Comparison of ENCODE assay signal across 8 cellular contexts in the genomic region with DNA sequence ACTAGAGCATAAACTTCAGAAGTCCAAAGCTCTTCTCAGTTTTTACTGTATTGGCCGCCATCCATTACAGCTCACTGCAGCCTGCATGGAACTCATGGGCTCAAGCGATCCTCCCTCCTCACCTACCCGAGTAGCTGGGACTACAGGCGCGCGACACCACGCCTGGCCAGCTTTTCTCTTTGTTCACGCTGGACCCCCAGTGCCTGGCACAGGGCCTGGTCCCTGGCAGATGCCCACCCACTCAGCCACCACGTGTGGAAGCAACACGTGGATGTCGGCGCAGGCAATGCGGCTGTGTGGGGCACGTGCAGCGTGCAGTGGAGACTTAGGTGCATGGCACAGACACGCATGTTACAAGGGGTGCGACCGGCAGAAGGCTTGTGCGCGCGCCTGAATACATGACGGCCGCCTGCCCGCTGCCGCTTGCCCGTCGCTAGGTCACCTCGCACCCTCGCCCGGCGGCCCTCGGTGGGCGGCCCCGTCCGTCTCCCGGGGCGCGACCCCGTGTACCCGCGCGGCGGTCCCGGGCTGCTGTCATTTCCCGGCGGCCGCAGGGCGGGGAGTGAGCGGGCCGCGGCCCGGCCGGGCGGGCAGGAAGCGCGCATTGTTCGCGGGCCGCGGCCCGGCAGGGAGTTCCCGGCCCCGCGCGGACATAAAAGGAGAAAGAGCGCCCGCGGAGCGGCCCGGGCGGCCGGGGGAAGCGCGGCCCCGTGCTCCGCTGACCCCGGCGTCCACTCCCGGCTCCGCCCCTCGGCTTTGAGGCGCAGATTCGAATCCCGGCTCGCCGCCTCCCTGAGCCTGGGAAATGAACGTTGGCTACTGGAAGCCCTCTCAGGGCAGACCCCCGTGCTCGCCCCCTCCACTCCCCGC. TPM values are rescaled to one million over a fixed set of nuclear protein-coding genes. Genes with fewer than 3 reads are reported as not detected.
A peak's percentile ranks its signal among the peaks of the same experiment; 100 is the strongest.
DNase-seq lines count a peak whose midpoint lies in the region; ATAC-seq and TF ChIP-seq lines count a peak whose summit lies in the region.

No MANE protein-coding gene starts in this region.

- DNase-seq in DMS 273 (lab: John Stamatoyannopoulos, UW; ENCODE audit: unreplicated experiment) (peak; percentile 61), DMS 273 treated with DMSO at 0.1 percent for 48 hours (lab: John Stamatoyannopoulos, UW) (no peak), RPMI7951 (ENCODE audit: low read depth) (peak; percentile 38), mesothelial cell of epicardium (ENCODE audit: low spot score in 2 of 2, unreplicated experiment in 2 of 2) (peak in 1 of 2 experiments; percentile 46), upper lobe of right lung (peak; percentile 75)

- H3K9me3 Mint-ChIP-seq in mesothelial cell of epicardium = no peaks in the 10 kb centered on the region

- H3K4me1 Mint-ChIP-seq in mesothelial cell of epicardium = peaks cover 10% of the 10 kb centered on the region

- H3K27ac ChIP-seq in ectodermal cell (ENCODE audit: insufficient read depth, low read depth, low read length, poor library complexity, severe bottlenecking) = no peak overlapping the region
- peak overlapping the region; percentile 58 for H3K27ac ChIP-seq in upper lobe of right lung

- H3K9me3 ChIP-seq in ectodermal cell (ENCODE audit: control insufficient read depth, low read length) (no peaks in the 10 kb centered on the region), upper lobe of right lung (no peaks in the 10 kb centered on the region)

- H3K27ac Mint-ChIP-seq in mesothelial cell of epicardium = peak overlapping the region; percentile 49

- peaks cover 51% of the 10 kb centered on the region for H3K27me3 ChIP-seq in ectodermal cell (ENCODE audit: control insufficient read depth, insufficient read depth, low read length, poor library complexity, severe bottlenecking)
- H3K27me3 ChIP-seq in upper lobe of right lung = no peaks in the 10 kb centered on the region

- H3K4me1 ChIP-seq in ectodermal cell (ENCODE audit: control insufficient read depth, insufficient read depth, low read length) (peaks cover 8% of the 10 kb centered on the region), upper lobe of right lung (peaks cover 9% of the 10 kb centered on the region)

- peaks cover 52% of the 10 kb centered on the region for H3K27me3 Mint-ChIP-seq in mesothelial cell of epicardium (ENCODE audit: low read depth)

- ATAC-seq in upper lobe of right lung (peak; percentile 71), GM19023 (IDR thresholded peaks at IDR 0.05; ENCODE audit: unreplicated experiment) (no peak), HG03460 (IDR thresholded peaks at IDR 0.05; ENCODE audit: unreplicated experiment) (no peak)

- TF ChIP-seq CTCF in mesothelial cell of epicardium (IDR thresholded peaks at IDR 0.05; ENCODE audit: unreplicated experiment) (no peak), upper lobe of right lung (IDR thresholded peaks at IDR 0.05) (no peak)

- H3K36me3 ChIP-seq in ectodermal cell (ENCODE audit: control insufficient read depth, insufficient read depth, low read length) (no peaks in the 10 kb centered on the region), upper lobe of right lung (no peaks in the 10 kb centered on the region)

- no peaks in the 10 kb centered on the region for H3K36me3 Mint-ChIP-seq in mesothelial cell of epicardium

- H3K4me3 Mint-ChIP-seq in mesothelial cell of epicardium = peak overlapping the region; percentile 75

- WGBS in ectodermal cell, 2 experiments = 1% methylated on average over 90 of the region's 90 CpGs

- intact Hi-C loops in upper lobe of right lung (cut with DNase I) = no loop called here

- H3K4me3 ChIP-seq in ectodermal cell (ENCODE audit: insufficient read depth, low read depth, low read length) (peak overlapping the region; percentile 30), upper lobe of right lung (peak overlapping the region; percentile 56)

RNA-seq across cellular contexts. Expression of a gene that starts 24.1 kb away (rescaled TPM):
- total RNA-seq in RPMI7951 (2014; rRNA removed; shearing (Covaris generic)) = 10.1 and 11.5 TPM in 2 replicates
- polyA plus RNA-seq in ectodermal cell (2013, experiment 1 of 4) = 7.7 TPM
- 9.1 TPM for polyA plus RNA-seq in ectodermal cell (2013, experiment 2 of 4)
- 9.4 TPM for polyA plus RNA-seq in ectodermal cell (2013, experiment 3 of 4)
- 9.1 TPM for polyA plus RNA-seq in ectodermal cell (2013, experiment 4 of 4)
- total RNA-seq in mesothelial cell of epicardium = 8.0 to 9.2 TPM (median 8.2 TPM) in 3 replicates
- total RNA-seq in upper lobe of right lung = 16.4 TPM
